ENCODE assay signal across 8 cellular contexts in genomic region chr20:34703061-34703572, GRCh38. TPM values are rescaled to one million over a fixed set of nuclear protein-coding genes. Genes with fewer than 3 reads are reported as not detected.
DNase-seq lines count a peak whose midpoint lies in the region; ATAC-seq and TF ChIP-seq lines count a peak whose summit lies in the region.

No MANE protein-coding gene starts in this region.

- H3K36me3 ChIP-seq in sigmoid colon: no peaks in the 10 kb centered on the region

- no peaks in the 10 kb centered on the region for H3K27me3 ChIP-seq in sigmoid colon

- H3K27ac Mint-ChIP-seq in T-cell: peak overlapping the region; percentile 62 to 80

- CTCF ChIA-PET in T-cell (lab: Charles Lee): interaction anchor here (0.5 to 1.7 kb wide), 3 partner anchors 18 to 394 kb away, joined by 3 to 6 read pairs (median 5); partner anchors contain the start of gene DYNLRB1 (in 1 of the 2)

- peak overlapping the region; percentile 99 to 100 (median 100) for H3K27ac ChIP-seq in sigmoid colon

- H3K4me3 ChIP-seq in GM12864 (ENCODE audit: low read depth, low read length) (peak overlapping the region; percentile 71), fibroblast of pulmonary artery (replicated peaks; ENCODE audit: low read depth, low read length) (peak overlapping the region; percentile 74), sigmoid colon (peak overlapping the region in 3 of 4 donors; percentile 88 to 94 (median 93))

- peaks cover 16 to 27% (median 18%) of the 10 kb centered on the region in 3 donors for H3K4me1 Mint-ChIP-seq in T-cell

- H3K9me3 Mint-ChIP-seq in T-cell: no peaks in the 10 kb centered on the region

- TF ChIP-seq EP300 in sigmoid colon (IDR thresholded peaks at IDR 0.05): no peak

- DNase-seq in GM12864 (ENCODE audit: low read depth) (no peak), T-cell (no peak), fibroblast of pulmonary artery (ENCODE audit: low read depth) (no peak), sigmoid colon (no peak), NCI-H2107 (lab: John Stamatoyannopoulos, UW) (no peak), NCI-H1930 (lab: John Stamatoyannopoulos, UW) (no peak), superior temporal gyrus (ENCODE audit: extremely low spot score) (no peak)
- no peak for DNase-seq in activated CD8-positive, alpha-beta memory T cell treated with anti-CD3 and anti-CD28 coated beads, Interleukin-2, amount 50 U/mL, for 48 hours

- peaks cover 5 to 6% of the 10 kb centered on the region in 2 donors for H3K27me3 Mint-ChIP-seq in T-cell

- H3K9me3 ChIP-seq in sigmoid colon: no peaks in the 10 kb centered on the region

- ATAC-seq in T-cell (replicated peaks in 1 of 4): no peak

- H3K4me1 ChIP-seq in sigmoid colon: peaks cover 0 to 23% (median 19%) of the 10 kb centered on the region in 4 donors

- 24 to 25% methylated on average over 5 of the region's 5 CpGs for WGBS in sigmoid colon, 2 donors

- no peaks in the 10 kb centered on the region for H3K36me3 Mint-ChIP-seq in T-cell

- POLR2A ChIA-PET in T-cell (lab: Charles Lee): interaction anchor here in 1 of 2 donors (0.5 to 2.6 kb wide), 3 partner anchors 26 to 286 kb away, joined by 3 to 16 read pairs (median 5); partner anchors contain the start of gene PIGU

- TF ChIP-seq CTCF in GM12864 (IDR thresholded peaks at IDR 0.05; ENCODE audit: low read depth, low read length, missing control alignments) (no peak), fibroblast of pulmonary artery (IDR thresholded peaks at IDR 0.05; ENCODE audit: low read length, missing control alignments) (no peak), sigmoid colon (IDR thresholded peaks at IDR 0.05) (no peak)

- intact Hi-C loops in sigmoid colon (cut with DNase I): loop anchor here (1.0 kb wide), 1 partner anchor 26 kb away; the partner anchor contains the start of gene PIGU

- TF ChIP-seq POLR2A in sigmoid colon (IDR thresholded peaks at IDR 0.05): no peak

- H3K4me3 Mint-ChIP-seq in T-cell: peak overlapping the region; percentile 85 to 95 (median 92)

RNA-seq across cellular contexts. Expression of gene TP53INP2, which starts 1.0 kb away (rescaled TPM):
- total RNA-seq in T-cell: 10 to 100 TPM in 2 of 5 donors, 1 to 10 TPM in 3; 1.3 to 56.7 (median 1.9) TPM
- total RNA-seq in sigmoid colon: 10 to 100 TPM; 11.5 to 30.4 (median 28.4) TPM
- 100 to 1,000 TPM in 1 of 3 donors, 10 to 100 TPM in 2; 38.8 to 252 (median 43.8) TPM for polyA plus RNA-seq in sigmoid colon

RNA-seq across cellular contexts. Expression of gene PIGU, which starts 26.2 kb away (rescaled TPM):
- total RNA-seq in T-cell (10 to 100 TPM in 4 of 5 donors, 1 to 10 TPM in 1; 8.6 to 17.1 (median 13.6) TPM), sigmoid colon (10 to 100 TPM in 3 of 4 donors, 1 to 10 TPM in 1; 6.9 to 13.8 (median 11.9) TPM)
- 10 to 100 TPM in 1 of 3 donors, 1 to 10 TPM in 2; 6.6 to 26.8 (median 8.6) TPM for polyA plus RNA-seq in sigmoid colon
